In genomic region chr4:1715002-1715761, GRCh38 we compare ENCODE assay signal across 9 cellular contexts. TPM values are rescaled to one million over a fixed set of nuclear protein-coding genes. Genes with fewer than 3 reads are reported as not detected.
A peak's percentile ranks its signal among the peaks of the same experiment; 100 is the strongest.
DNase-seq lines count a peak whose midpoint lies in the region; ATAC-seq, FAIRE-seq and TF ChIP-seq lines count a peak whose summit lies in the region.
"Had no signal": no experiment of that assay in that cellular context is flagged by ENCODE, and none has a peak within 500 bp of the region (broad histone marks: within the 10 kb centered on the region; RNA-seq: fewer than 3 reads in every experiment).

No MANE protein-coding gene starts in this region.

- no peak for ATAC-seq in activated CD8-positive, alpha-beta memory T cell treated with anti-CD3 and anti-CD28 coated beads, Interleukin-2, amount 10 ng/mL, durations not matched to agents 7 days and 5 days
- ATAC-seq in stimulated activated memory B cell treated with anti-CD40 and anti-IgM and Interleukin-4, amounts not matched to agents 10 μg/mL and 1 μg/mL and 100 μg/mL, for 72 hours = no peak

- H3K27ac ChIP-seq in astrocyte (ENCODE audit: low read depth, low read length) = peak overlapping the region; percentile 5

- H3K36me3 ChIP-seq in astrocyte (ENCODE audit: insufficient read depth, low read length) (peaks cover 1% of the 10 kb centered on the region), BE2C (peaks cover 27% of the 10 kb centered on the region)

- no peak overlapping the region for H3K4me2 ChIP-seq in astrocyte (ENCODE audit: low read length)

- H3K27me3 Mint-ChIP-seq in activated CD8-positive, alpha-beta memory T cell treated with anti-CD3 and anti-CD28 coated beads, Interleukin-2, amount 10 ng/mL, durations not matched to agents 7 days and 5 days = no peaks in the 10 kb centered on the region
- no peaks in the 10 kb centered on the region for H3K27me3 Mint-ChIP-seq in astrocyte (ENCODE audit: low read depth, unreplicated experiment)
- H3K27me3 Mint-ChIP-seq in stimulated activated memory B cell treated with anti-CD40 and anti-IgM and Interleukin-4, amounts not matched to agents 10 μg/mL and 1 μg/mL and 100 μg/mL, for 72 hours = no peaks in the 10 kb centered on the region

- H3K9me3 ChIP-seq in astrocyte (ENCODE audit: insufficient read depth, low read depth, low read length) (no peaks in the 10 kb centered on the region), BE2C (no peaks in the 10 kb centered on the region)

- peaks cover 38% of the 10 kb centered on the region for H3K36me3 Mint-ChIP-seq in activated CD8-positive, alpha-beta memory T cell treated with anti-CD3 and anti-CD28 coated beads, Interleukin-2, amount 10 ng/mL, durations not matched to agents 7 days and 5 days
- H3K36me3 Mint-ChIP-seq in astrocyte (ENCODE audit: low read depth, unreplicated experiment) = peaks cover 3% of the 10 kb centered on the region
- peaks cover 13% of the 10 kb centered on the region for H3K36me3 Mint-ChIP-seq in stimulated activated memory B cell treated with anti-CD40 and anti-IgM and Interleukin-4, amounts not matched to agents 10 μg/mL and 1 μg/mL and 100 μg/mL, for 72 hours

- peaks cover 55% of the 10 kb centered on the region for H3K4me1 Mint-ChIP-seq in activated CD8-positive, alpha-beta memory T cell treated with anti-CD3 and anti-CD28 coated beads, Interleukin-2, amount 10 ng/mL, durations not matched to agents 7 days and 5 days
- H3K4me1 Mint-ChIP-seq in astrocyte (ENCODE audit: low read depth, unreplicated experiment) = peaks cover 8% of the 10 kb centered on the region
- H3K4me1 Mint-ChIP-seq in stimulated activated memory B cell treated with anti-CD40 and anti-IgM and Interleukin-4, amounts not matched to agents 10 μg/mL and 1 μg/mL and 100 μg/mL, for 72 hours = peaks cover 84% of the 10 kb centered on the region

- peak overlapping the region; percentile 100 for H3K4me3 Mint-ChIP-seq in activated CD8-positive, alpha-beta memory T cell treated with anti-CD3 and anti-CD28 coated beads, Interleukin-2, amount 10 ng/mL, durations not matched to agents 7 days and 5 days
- H3K4me3 Mint-ChIP-seq in astrocyte (ENCODE audit: unreplicated experiment) = peak overlapping the region; percentile 27
- peak overlapping the region; percentile 47 for H3K4me3 Mint-ChIP-seq in stimulated activated memory B cell treated with anti-CD40 and anti-IgM and Interleukin-4, amounts not matched to agents 10 μg/mL and 1 μg/mL and 100 μg/mL, for 72 hours

- H3K79me2 ChIP-seq in astrocyte (ENCODE audit: insufficient read depth, low read length) = peaks cover 62% of the 10 kb centered on the region

- H4K20me1 ChIP-seq in astrocyte (ENCODE audit: insufficient read depth, low read length) = peaks cover 44% of the 10 kb centered on the region

- peak overlapping the region; percentile 87 for H3K4me3 ChIP-seq in NB4 (ENCODE audit: low read depth, low read length)
- H3K4me3 ChIP-seq in astrocyte (ENCODE audit: insufficient read depth, low read depth, low read length) = no peak overlapping the region
- H3K4me3 ChIP-seq in BE2C (ENCODE audit: low read depth, low read length) = no peak overlapping the region

- CTCF ChIA-PET in activated CD8-positive, alpha-beta memory T cell treated with anti-CD3 and anti-CD28 coated beads, Interleukin-2, amount 10 ng/mL, durations not matched to agents 7 days and 5 days (lab: Charles Lee) = interaction anchor here (12.3 kb wide), 1 partner anchor 20 kb away, joined by 144 read pairs; no protein-coding TSS in a partner anchor

- no peaks in the 10 kb centered on the region for H3K9me3 Mint-ChIP-seq in activated CD8-positive, alpha-beta memory T cell treated with anti-CD3 and anti-CD28 coated beads, Interleukin-2, amount 10 ng/mL, durations not matched to agents 7 days and 5 days (ENCODE audit: low read depth)
- H3K9me3 Mint-ChIP-seq in astrocyte (ENCODE audit: unreplicated experiment) = no peaks in the 10 kb centered on the region
- no peaks in the 10 kb centered on the region for H3K9me3 Mint-ChIP-seq in stimulated activated memory B cell treated with anti-CD40 and anti-IgM and Interleukin-4, amounts not matched to agents 10 μg/mL and 1 μg/mL and 100 μg/mL, for 72 hours

- no peak for TF ChIP-seq CTCF in NB4 (IDR thresholded peaks at IDR 0.05; ENCODE audit: low read depth, low read length)
- TF ChIP-seq CTCF in astrocyte (IDR thresholded peaks at IDR 0.05; ENCODE audit: insufficient read depth, low read depth, low read length) = no peak
- no peak for TF ChIP-seq CTCF in BE2C (IDR thresholded peaks at IDR 0.05; ENCODE audit: low read depth, low read length)

- TF ChIP-seq POLR2A in NB4 (IDR thresholded peaks at IDR 0.05; ENCODE audit: extremely low read depth, insufficient read length) = no peak

- H3K27me3 ChIP-seq in astrocyte (ENCODE audit: insufficient read depth, low read length) (no peaks in the 10 kb centered on the region), BE2C (no peaks in the 10 kb centered on the region)

- no peak for FAIRE-seq in astrocyte (lab: Jason Lieb, UNC)

- no peak for DNase-seq in activated CD8-positive, alpha-beta memory T cell treated with anti-CD3 and anti-CD28 coated beads, Interleukin-2, amount 10 ng/mL, durations not matched to agents 7 days and 5 days
- no peak for DNase-seq in activated CD8-positive, alpha-beta memory T cell treated with anti-CD3 and anti-CD28 coated beads, Interleukin-2, amount 50 U/mL, for 48 hours
- peak; percentile 79 for DNase-seq in NB4 (ENCODE audit: low read depth)
- no peak for DNase-seq in astrocyte (ENCODE audit: low read depth)
- DNase-seq in GM19238 (ENCODE audit: insufficient read length, low spot score) = no peak
- no peak for DNase-seq in H4 (ENCODE audit: low spot score)
- DNase-seq in BE2C = no peak
- DNase-seq: activated CD8-positive, alpha-beta memory T cell treated with anti-CD3 and anti-CD28 coated beads for 24 hours had no signal

- peak overlapping the region; percentile 99 for H3K27ac Mint-ChIP-seq in activated CD8-positive, alpha-beta memory T cell treated with anti-CD3 and anti-CD28 coated beads, Interleukin-2, amount 10 ng/mL, durations not matched to agents 7 days and 5 days
- H3K27ac Mint-ChIP-seq in astrocyte (ENCODE audit: unreplicated experiment) = no peak overlapping the region
- peak overlapping the region; percentile 96 for H3K27ac Mint-ChIP-seq in stimulated activated memory B cell treated with anti-CD40 and anti-IgM and Interleukin-4, amounts not matched to agents 10 μg/mL and 1 μg/mL and 100 μg/mL, for 72 hours

- H2AFZ ChIP-seq in astrocyte (ENCODE audit: low read depth, low read length) = no peak overlapping the region

- H3K9ac ChIP-seq in astrocyte (ENCODE audit: low read length) = no peak overlapping the region

- H3K4me1 ChIP-seq in astrocyte (ENCODE audit: insufficient read depth, low read length) (peaks cover 11% of the 10 kb centered on the region), BE2C (peaks cover 2% of the 10 kb centered on the region; the same call in 1 of the 2 replicates)

RNA-seq across cellular contexts. Expression of gene SLBP, which starts 3.1 kb away (rescaled TPM):
- 100 to 1,000 TPM; 133 to 137 TPM for total RNA-seq in activated CD8-positive, alpha-beta memory T cell treated with anti-CD3 and anti-CD28 coated beads, Interleukin-2, amount 10 ng/mL, durations not matched to agents 7 days and 5 days
- 44.5 and 45.1 TPM in 2 replicates for total RNA-seq in astrocyte
- total RNA-seq in H4 (2014; rRNA removed; shearing (Covaris generic)) = 165 and 185 TPM in 2 replicates
- 66.8 TPM for polyA plus RNA-seq in BE2C (2012; ENCODE audit: insufficient read depth, insufficient read length, low read depth)

RNA-seq across cellular contexts. Expression of gene TMEM129, which starts 5.9 kb away (rescaled TPM):
- total RNA-seq in activated CD8-positive, alpha-beta memory T cell treated with anti-CD3 and anti-CD28 coated beads, Interleukin-2, amount 10 ng/mL, durations not matched to agents 7 days and 5 days = 10 to 100 TPM; 22.5 to 24.7 TPM
- 26.8 and 29.3 TPM in 2 replicates for total RNA-seq in astrocyte
- 18.4 and 30.7 TPM in 2 replicates for total RNA-seq in H4 (2014; rRNA removed; shearing (Covaris generic))
- 87.6 TPM for polyA plus RNA-seq in BE2C (2012; ENCODE audit: insufficient read depth, insufficient read length, low read depth)

RNA-seq across cellular contexts. Expression of gene TACC3, which starts 6.1 kb away (rescaled TPM):
- total RNA-seq in activated CD8-positive, alpha-beta memory T cell treated with anti-CD3 and anti-CD28 coated beads, Interleukin-2, amount 10 ng/mL, durations not matched to agents 7 days and 5 days = 100 to 1,000 TPM; 246 to 315 TPM
- 10.2 and 15.0 TPM in 2 replicates for total RNA-seq in astrocyte
- 22.3 and 22.6 TPM in 2 replicates for total RNA-seq in H4 (2014; rRNA removed; shearing (Covaris generic))
- 38.0 TPM for polyA plus RNA-seq in BE2C (2012; ENCODE audit: insufficient read depth, insufficient read length, low read depth)

RNA-seq across cellular contexts. Expression of gene FAM53A, which starts 31.1 kb away (rescaled TPM):
- total RNA-seq in activated CD8-positive, alpha-beta memory T cell treated with anti-CD3 and anti-CD28 coated beads, Interleukin-2, amount 10 ng/mL, durations not matched to agents 7 days and 5 days = 1 to 10 TPM in 1 of 2 experiments, under 1 TPM in 1; 0.23 to 1.6 TPM
- total RNA-seq in astrocyte = 2.1 and 3.4 TPM in 2 replicates
- total RNA-seq in H4 (2014; rRNA removed; shearing (Covaris generic)) = 0.04 and 0.46 TPM in 2 replicates
- 6.2 TPM for polyA plus RNA-seq in BE2C (2012; ENCODE audit: insufficient read depth, insufficient read length, low read depth)

Comparison
In these comparisons a context has a peak if more than half of its experiments do, and no peak if none do; other contexts are left out.
1. H3K4me3 Mint-ChIP-seq: peak in every context shown above with its lines; median percentile 100 in activated CD8-positive, alpha-beta memory T cell treated with anti-CD3 and anti-CD28 coated beads, Interleukin-2, amount 10 ng/mL, durations not matched to agents 7 days and 5 days; 47 in stimulated activated memory B cell treated with anti-CD40 and anti-IgM and Interleukin-4, amounts not matched to agents 10 μg/mL and 1 μg/mL and 100 μg/mL, for 72 hours; 27 in astrocyte.
2. RNA of gene TACC3, which starts 6.1 kb away (total RNA-seq): 246 to 315 TPM in activated CD8-positive, alpha-beta memory T cell treated with anti-CD3 and anti-CD28 coated beads, Interleukin-2, amount 10 ng/mL, durations not matched to agents 7 days and 5 days; 22.3 to 22.6 TPM in H4 and 10.2 to 15.0 TPM in astrocyte; every median in the first group is over 10 times any median in the second.